13 cellular contexts compared by ENCODE assay signal in genomic region chr1:174153085-174153824, GRCh38. TPM values are rescaled to one million over a fixed set of nuclear protein-coding genes. Genes with fewer than 3 reads are reported as not detected.
DNase-seq lines count a peak whose midpoint lies in the region; ATAC-seq, FAIRE-seq and TF ChIP-seq lines count a peak whose summit lies in the region.
"Had no signal": no experiment of that assay in that cellular context is flagged by ENCODE, and none has a peak within 500 bp of the region (broad histone marks: within the 10 kb centered on the region; RNA-seq: fewer than 3 reads in every experiment).

No MANE protein-coding gene starts in this region.

- H3K4me1 Mint-ChIP-seq in CD8-positive, alpha-beta memory T cell, result peaks cover 38 to 59% (median 55%) of the 10 kb centered on the region in 3 donors
- H3K4me1 Mint-ChIP-seq in chondrocyte (ENCODE audit: low read depth), result peaks cover 5% of the 10 kb centered on the region

- DNase-seq in CD8-positive, alpha-beta memory T cell, result peak in 1 of 5 donors; percentile 24
- DNase-seq in NCI-H460 (ENCODE audit: extremely low read depth, low read depth) (peak; percentile 81), chondrocyte (ENCODE audit: low spot score) (no peak), NCI-H446 (lab: John Stamatoyannopoulos, UW) (no peak), MV-4-11 (lab: John Stamatoyannopoulos, UW) (no peak), D721Med (ENCODE audit: insufficient read length, low spot score) (no peak), medulla oblongata (ENCODE audit: extremely low spot score) (no peak)
- DNase-seq: heart right ventricle; stimulated activated CD4-positive, alpha-beta T cell treated with anti-CD3 and anti-CD28 coated beads, Interleukin-2, amount 100 ng/mL, for 48 hours had no signal

- H3K4me3 ChIP-seq in CD8-positive, alpha-beta memory T cell (ENCODE audit: low read length), result no peak overlapping the region
- H3K4me3 ChIP-seq: cardiac muscle cell, heart right ventricle, tibial nerve had no signal

- H3K4me1 ChIP-seq in CD8-positive, alpha-beta memory T cell (ENCODE audit: insufficient read depth, low read length), result peaks cover 18% of the 10 kb centered on the region

- H3K36me3 ChIP-seq in CD8-positive, alpha-beta memory T cell (ENCODE audit: insufficient read depth, low read length), result no peaks in the 10 kb centered on the region
- H3K36me3 ChIP-seq: cardiac muscle cell, heart right ventricle, tibial nerve had no signal

- ATAC-seq in GM18870 (IDR thresholded peaks at IDR 0.05; ENCODE audit: unreplicated experiment), result peak; percentile 49
- ATAC-seq: heart right ventricle had no signal

- peak overlapping the region; percentile 13 to 97 (median 65) for H3K27ac Mint-ChIP-seq in CD8-positive, alpha-beta memory T cell
- peak overlapping the region; percentile 36 for H3K27ac Mint-ChIP-seq in chondrocyte (ENCODE audit: unreplicated experiment)

- POLR2A ChIA-PET in CD8-positive, alpha-beta memory T cell (lab: Charles Lee), result interaction anchor here (0.6 to 1.4 kb wide), 6 partner anchors 13 to 811 kb away, joined by 3 to 8 read pairs (median 4); partner anchors contain the start of gene RC3H1

- H3K27me3 Mint-ChIP-seq in CD8-positive, alpha-beta memory T cell, result peaks cover 0 to under 1% of the 10 kb centered on the region in 2 donors
- H3K27me3 Mint-ChIP-seq in chondrocyte (ENCODE audit: low read depth), result no peaks in the 10 kb centered on the region

- CTCF ChIA-PET in CD8-positive, alpha-beta memory T cell (lab: Charles Lee), result interaction anchor here (0.7 to 1.8 kb wide), 6 partner anchors 9 to 591 kb away, joined by 3 to 4 read pairs (median 3); no protein-coding TSS in a partner anchor

- no peaks in the 10 kb centered on the region for H3K9me3 ChIP-seq in CD8-positive, alpha-beta memory T cell (ENCODE audit: low read length)
- H3K9me3 ChIP-seq: tibial nerve had no signal

- peak overlapping the region in 6 of 7 donors; percentile 20 to 56 (median 34) for H3K4me3 Mint-ChIP-seq in CD8-positive, alpha-beta memory T cell
- H3K4me3 Mint-ChIP-seq in chondrocyte (ENCODE audit: unreplicated experiment), result no peak overlapping the region

- H3K9me3 Mint-ChIP-seq in CD8-positive, alpha-beta memory T cell, result peaks cover 0 to 2% (median 0%) of the 10 kb centered on the region in 5 donors
- peaks cover 5% of the 10 kb centered on the region for H3K9me3 Mint-ChIP-seq in chondrocyte (ENCODE audit: low read depth)

- peak; percentile 16 for TF ChIP-seq CTCF in chondrocyte (IDR thresholded peaks at IDR 0.05)
- TF ChIP-seq CTCF in D721Med (IDR thresholded peaks at IDR 0.05; ENCODE audit: insufficient read depth, missing control alignments), result no peak

- no peaks in the 10 kb centered on the region for H3K27me3 ChIP-seq in CD8-positive, alpha-beta memory T cell (ENCODE audit: insufficient read depth, low read length, poor library complexity, severe bottlenecking)
- H3K27me3 ChIP-seq: cardiac muscle cell, heart right ventricle, tibial nerve had no signal

- peaks cover 0 to 4% (median 0%) of the 10 kb centered on the region in 3 donors for H3K36me3 Mint-ChIP-seq in CD8-positive, alpha-beta memory T cell
- no peaks in the 10 kb centered on the region for H3K36me3 Mint-ChIP-seq in chondrocyte (ENCODE audit: low read depth)

- FAIRE-seq in D721Med (lab: Jason Lieb, UNC), result no peak

- H3K27ac ChIP-seq in CD8-positive, alpha-beta memory T cell (ENCODE audit: low read depth, low read length), result no peak overlapping the region
- H3K27ac ChIP-seq: cardiac muscle cell, HL-60, tibial nerve had no signal

RNA-seq across cellular contexts. Expression of gene RABGAP1L, which starts 6.1 kb away (rescaled TPM):
- 10 to 100 TPM; 41.7 to 42.7 TPM for total RNA-seq in CD8-positive, alpha-beta memory T cell
- 78.5 TPM for polyA plus RNA-seq in CD8-positive, alpha-beta memory T cell
- total RNA-seq in NCI-H460 (2014; rRNA removed; shearing (Covaris generic)), result 20.8 and 20.9 TPM in 2 replicates
- 7.4 and 10.4 TPM in 2 replicates for polyA plus RNA-seq in NCI-H460 (2014; cell fraction: nucleus; rRNA removed)
- 27.1 to 31.7 TPM (median 28.3 TPM) in 3 replicates for total RNA-seq in chondrocyte
